Comparison of ENCODE assay signal across 14 cellular contexts in genomic region chr11:28243596-28243995, GRCh38.
"Had no signal": no experiment of that assay in that cellular context is flagged by ENCODE, and none has a peak within 500 bp of the region (broad histone marks: within the 10 kb centered on the region; RNA-seq: fewer than 3 reads in every experiment).

No MANE protein-coding gene starts in this region.

- H3K9me3 ChIP-seq: body of pancreas, ovary had no signal

- H3K27ac ChIP-seq: body of pancreas, dorsolateral prefrontal cortex, hepatocyte, ovary, SK-N-MC, WERI-Rb-1 had no signal

- ATAC-seq: activated CD4-positive, alpha-beta T cell treated with anti-CD3 and anti-CD28 coated beads for 36 hours; activated CD8-positive, alpha-beta T cell treated with anti-CD3 and anti-CD28 coated beads for 36 hours; body of pancreas; esophagus mucosa; stimulated activated memory B cell treated with anti-CD40 and anti-IgM and Interleukin-4, amounts not matched to agents 10 μg/mL and 1 μg/mL and 100 μg/mL, for 72 hours had no signal

- H3K4me1 ChIP-seq: body of pancreas had no signal

- DNase-seq: activated CD4-positive, alpha-beta T cell treated with anti-CD3 and anti-CD28 coated beads for 36 hours; activated CD8-positive, alpha-beta memory T cell treated with anti-CD3 and anti-CD28 coated beads, Interleukin-2, amount 50 U/mL, for 4 hours; activated CD8-positive, alpha-beta T cell treated with anti-CD3 and anti-CD28 coated beads for 36 hours; activated naive CD4-positive, alpha-beta T cell treated with anti-CD3 and anti-CD28 coated beads for 36 hours; body of pancreas; dorsolateral prefrontal cortex; ovary; small intestine; T-helper 1 cell; WERI-Rb-1 had no signal

- H3K36me3 ChIP-seq: ovary, WERI-Rb-1 had no signal

- H3K27me3 ChIP-seq: body of pancreas, dorsolateral prefrontal cortex, hepatocyte, ovary had no signal

- H3K4me3 ChIP-seq: body of pancreas, dorsolateral prefrontal cortex, hepatocyte, ovary, SK-N-MC had no signal
